2 cellular contexts compared by ENCODE assay signal in the genomic region with DNA sequence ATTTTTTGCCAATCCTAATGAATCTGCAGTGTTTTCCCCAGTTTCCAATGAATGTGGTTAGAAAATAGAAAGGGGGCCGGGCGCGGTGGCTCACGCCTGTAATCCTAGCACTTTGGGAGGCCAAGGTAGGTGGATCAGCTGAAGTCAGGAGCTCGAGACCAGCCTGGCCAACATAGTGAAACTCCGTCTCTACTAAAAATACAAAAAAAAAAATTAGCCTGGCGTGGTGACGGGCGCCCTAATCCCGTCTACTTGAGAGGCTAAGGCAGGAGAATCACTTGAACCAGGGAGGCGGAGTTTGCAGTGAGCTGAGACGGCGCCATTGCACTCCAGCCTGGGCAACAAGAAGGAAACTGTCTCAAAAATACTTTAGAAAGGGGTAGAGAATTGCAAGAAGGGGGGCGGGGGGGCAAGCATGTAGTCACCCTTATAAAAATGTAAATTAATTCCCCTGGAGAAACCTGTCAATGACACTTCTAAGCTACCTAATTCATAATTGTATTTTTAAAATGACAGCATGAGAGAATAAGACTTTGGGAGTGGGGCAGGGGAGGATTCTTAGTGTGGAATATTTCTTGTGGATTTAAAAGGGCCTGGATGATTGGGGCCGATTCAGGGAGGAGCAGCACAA.
TF ChIP-seq lines count a peak whose summit lies in the region.

No MANE protein-coding gene starts in this region.

TF ChIP-seq in SK-N-SH, 30 proteins besides CTCF, POLR2A, EP300 and RAD21 (continued from another document):
- TF ChIP-seq, protein P1, sequence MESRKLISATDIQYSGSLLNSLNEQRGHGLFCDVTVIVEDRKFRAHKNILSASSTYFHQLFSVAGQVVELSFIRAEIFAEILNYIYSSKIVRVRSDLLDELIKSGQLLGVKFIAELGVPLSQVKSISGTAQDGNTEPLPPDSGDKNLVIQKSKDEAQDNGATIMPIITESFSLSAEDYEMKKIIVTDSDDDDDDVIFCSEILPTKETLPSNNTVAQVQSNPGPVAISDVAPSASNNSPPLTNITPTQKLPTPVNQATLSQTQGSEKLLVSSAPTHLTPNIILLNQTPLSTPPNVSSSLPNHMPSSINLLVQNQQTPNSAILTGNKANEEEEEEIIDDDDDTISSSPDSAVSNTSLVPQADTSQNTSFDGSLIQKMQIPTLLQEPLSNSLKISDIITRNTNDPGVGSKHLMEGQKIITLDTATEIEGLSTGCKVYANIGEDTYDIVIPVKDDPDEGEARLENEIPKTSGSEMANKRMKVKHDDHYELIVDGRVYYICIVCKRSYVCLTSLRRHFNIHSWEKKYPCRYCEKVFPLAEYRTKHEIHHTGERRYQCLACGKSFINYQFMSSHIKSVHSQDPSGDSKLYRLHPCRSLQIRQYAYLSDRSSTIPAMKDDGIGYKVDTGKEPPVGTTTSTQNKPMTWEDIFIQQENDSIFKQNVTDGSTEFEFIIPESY (IDR thresholded peaks at IDR 0.05; ENCODE audit: borderline replicate concordance, low read depth) = no peak
- TF ChIP-seq FOXJ3 (CRISPR knock-in tag; IDR thresholded peaks at IDR 0.05) = no peak
- no peak for TF ChIP-seq TAF1 (IDR thresholded peaks at IDR 0.05; ENCODE audit: borderline replicate concordance, low read depth, low read length)
- no peak for TF ChIP-seq ELF1 (IDR thresholded peaks at IDR 0.05)
- TF ChIP-seq TCF12 (IDR thresholded peaks at IDR 0.05) = no peak
- no peak for TF ChIP-seq GABPA (IDR thresholded peaks at IDR 0.05; ENCODE audit: low read depth)
- TF ChIP-seq MXI1 (IDR thresholded peaks at IDR 0.05; ENCODE audit: low read depth, low read length) = no peak
TF ChIP-seq in SK-N-SH: peak in this region for 0.

TF ChIP-seq in SK-N-SH treated with all-trans-retinoic acid at 6 μM for 48 hours, 23 proteins besides CTCF, POLR2A, EP300 and RAD21 (continued from another document):
- TF ChIP-seq, protein P2, sequence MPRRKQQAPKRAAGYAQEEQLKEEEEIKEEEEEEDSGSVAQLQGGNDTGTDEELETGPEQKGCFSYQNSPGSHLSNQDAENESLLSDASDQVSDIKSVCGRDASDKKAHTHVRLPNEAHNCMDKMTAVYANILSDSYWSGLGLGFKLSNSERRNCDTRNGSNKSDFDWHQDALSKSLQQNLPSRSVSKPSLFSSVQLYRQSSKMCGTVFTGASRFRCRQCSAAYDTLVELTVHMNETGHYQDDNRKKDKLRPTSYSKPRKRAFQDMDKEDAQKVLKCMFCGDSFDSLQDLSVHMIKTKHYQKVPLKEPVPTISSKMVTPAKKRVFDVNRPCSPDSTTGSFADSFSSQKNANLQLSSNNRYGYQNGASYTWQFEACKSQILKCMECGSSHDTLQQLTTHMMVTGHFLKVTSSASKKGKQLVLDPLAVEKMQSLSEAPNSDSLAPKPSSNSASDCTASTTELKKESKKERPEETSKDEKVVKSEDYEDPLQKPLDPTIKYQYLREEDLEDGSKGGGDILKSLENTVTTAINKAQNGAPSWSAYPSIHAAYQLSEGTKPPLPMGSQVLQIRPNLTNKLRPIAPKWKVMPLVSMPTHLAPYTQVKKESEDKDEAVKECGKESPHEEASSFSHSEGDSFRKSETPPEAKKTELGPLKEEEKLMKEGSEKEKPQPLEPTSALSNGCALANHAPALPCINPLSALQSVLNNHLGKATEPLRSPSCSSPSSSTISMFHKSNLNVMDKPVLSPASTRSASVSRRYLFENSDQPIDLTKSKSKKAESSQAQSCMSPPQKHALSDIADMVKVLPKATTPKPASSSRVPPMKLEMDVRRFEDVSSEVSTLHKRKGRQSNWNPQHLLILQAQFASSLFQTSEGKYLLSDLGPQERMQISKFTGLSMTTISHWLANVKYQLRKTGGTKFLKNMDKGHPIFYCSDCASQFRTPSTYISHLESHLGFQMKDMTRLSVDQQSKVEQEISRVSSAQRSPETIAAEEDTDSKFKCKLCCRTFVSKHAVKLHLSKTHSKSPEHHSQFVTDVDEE (CRISPR knock-in tag; IDR thresholded peaks at IDR 0.05) = no peak
- TF ChIP-seq SNAI2 (CRISPR knock-in tag; IDR thresholded peaks at IDR 0.05) (no peak), TCF4 (CRISPR knock-in tag; IDR thresholded peaks at IDR 0.05; ENCODE audit: borderline replicate concordance) (no peak), ZNF8 (CRISPR knock-in tag; IDR thresholded peaks at IDR 0.05) (no peak), TOX (CRISPR knock-in tag; IDR thresholded peaks at IDR 0.05; ENCODE audit: borderline replicate concordance) (no peak), RARB (CRISPR knock-in tag; IDR thresholded peaks at IDR 0.05) (no peak), OSR1 (CRISPR knock-in tag; IDR thresholded peaks at IDR 0.05) (no peak), ZNF565 (CRISPR knock-in tag; conservative IDR thresholded peaks at IDR 0.05; ENCODE audit: low read depth) (no peak), ARNTL (CRISPR knock-in tag; IDR thresholded peaks at IDR 0.05; ENCODE audit: borderline replicate concordance, low read depth) (no peak), BACH2 (CRISPR knock-in tag; IDR thresholded peaks at IDR 0.05; ENCODE audit: borderline replicate concordance) (no peak), ZC3H10 (CRISPR knock-in tag; IDR thresholded peaks at IDR 0.05) (no peak), ZNF70 (CRISPR knock-in tag; IDR thresholded peaks at IDR 0.05) (no peak), ZFP30 (CRISPR knock-in tag; IDR thresholded peaks at IDR 0.05) (no peak)
- TF ChIP-seq, protein P3, sequence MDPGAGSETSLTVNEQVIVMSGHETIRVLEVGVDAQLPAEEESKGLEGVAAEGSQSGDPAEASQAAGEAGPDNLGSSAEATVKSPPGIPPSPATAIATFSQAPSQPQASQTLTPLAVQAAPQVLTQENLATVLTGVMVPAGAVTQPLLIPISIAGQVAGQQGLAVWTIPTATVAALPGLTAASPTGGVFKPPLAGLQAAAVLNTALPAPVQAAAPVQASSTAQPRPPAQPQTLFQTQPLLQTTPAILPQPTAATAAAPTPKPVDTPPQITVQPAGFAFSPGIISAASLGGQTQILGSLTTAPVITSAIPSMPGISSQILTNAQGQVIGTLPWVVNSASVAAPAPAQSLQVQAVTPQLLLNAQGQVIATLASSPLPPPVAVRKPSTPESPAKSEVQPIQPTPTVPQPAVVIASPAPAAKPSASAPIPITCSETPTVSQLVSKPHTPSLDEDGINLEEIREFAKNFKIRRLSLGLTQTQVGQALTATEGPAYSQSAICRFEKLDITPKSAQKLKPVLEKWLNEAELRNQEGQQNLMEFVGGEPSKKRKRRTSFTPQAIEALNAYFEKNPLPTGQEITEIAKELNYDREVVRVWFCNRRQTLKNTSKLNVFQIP (CRISPR knock-in tag; IDR thresholded peaks at IDR 0.05; ENCODE audit: borderline replicate concordance, low read depth) = no peak
- TF ChIP-seq, protein P4, sequence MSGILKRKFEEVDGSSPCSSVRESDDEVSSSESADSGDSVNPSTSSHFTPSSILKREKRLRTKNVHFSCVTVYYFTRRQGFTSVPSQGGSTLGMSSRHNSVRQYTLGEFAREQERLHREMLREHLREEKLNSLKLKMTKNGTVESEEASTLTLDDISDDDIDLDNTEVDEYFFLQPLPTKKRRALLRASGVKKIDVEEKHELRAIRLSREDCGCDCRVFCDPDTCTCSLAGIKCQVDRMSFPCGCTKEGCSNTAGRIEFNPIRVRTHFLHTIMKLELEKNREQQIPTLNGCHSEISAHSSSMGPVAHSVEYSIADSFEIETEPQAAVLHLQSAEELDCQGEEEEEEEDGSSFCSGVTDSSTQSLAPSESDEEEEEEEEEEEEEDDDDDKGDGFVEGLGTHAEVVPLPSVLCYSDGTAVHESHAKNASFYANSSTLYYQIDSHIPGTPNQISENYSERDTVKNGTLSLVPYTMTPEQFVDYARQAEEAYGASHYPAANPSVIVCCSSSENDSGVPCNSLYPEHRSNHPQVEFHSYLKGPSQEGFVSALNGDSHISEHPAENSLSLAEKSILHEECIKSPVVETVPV (CRISPR knock-in tag; IDR thresholded peaks at IDR 0.05) = no peak
- TF ChIP-seq, protein P5, sequence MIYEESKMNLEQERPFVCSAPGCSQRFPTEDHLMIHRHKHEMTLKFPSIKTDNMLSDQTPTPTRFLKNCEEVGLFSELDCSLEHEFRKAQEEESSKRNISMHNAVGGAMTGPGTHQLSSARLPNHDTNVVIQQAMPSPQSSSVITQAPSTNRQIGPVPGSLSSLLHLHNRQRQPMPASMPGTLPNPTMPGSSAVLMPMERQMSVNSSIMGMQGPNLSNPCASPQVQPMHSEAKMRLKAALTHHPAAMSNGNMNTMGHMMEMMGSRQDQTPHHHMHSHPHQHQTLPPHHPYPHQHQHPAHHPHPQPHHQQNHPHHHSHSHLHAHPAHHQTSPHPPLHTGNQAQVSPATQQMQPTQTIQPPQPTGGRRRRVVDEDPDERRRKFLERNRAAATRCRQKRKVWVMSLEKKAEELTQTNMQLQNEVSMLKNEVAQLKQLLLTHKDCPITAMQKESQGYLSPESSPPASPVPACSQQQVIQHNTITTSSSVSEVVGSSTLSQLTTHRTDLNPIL (CRISPR knock-in tag; IDR thresholded peaks at IDR 0.05; ENCODE audit: low read depth) = no peak
